In the genomic region with DNA sequence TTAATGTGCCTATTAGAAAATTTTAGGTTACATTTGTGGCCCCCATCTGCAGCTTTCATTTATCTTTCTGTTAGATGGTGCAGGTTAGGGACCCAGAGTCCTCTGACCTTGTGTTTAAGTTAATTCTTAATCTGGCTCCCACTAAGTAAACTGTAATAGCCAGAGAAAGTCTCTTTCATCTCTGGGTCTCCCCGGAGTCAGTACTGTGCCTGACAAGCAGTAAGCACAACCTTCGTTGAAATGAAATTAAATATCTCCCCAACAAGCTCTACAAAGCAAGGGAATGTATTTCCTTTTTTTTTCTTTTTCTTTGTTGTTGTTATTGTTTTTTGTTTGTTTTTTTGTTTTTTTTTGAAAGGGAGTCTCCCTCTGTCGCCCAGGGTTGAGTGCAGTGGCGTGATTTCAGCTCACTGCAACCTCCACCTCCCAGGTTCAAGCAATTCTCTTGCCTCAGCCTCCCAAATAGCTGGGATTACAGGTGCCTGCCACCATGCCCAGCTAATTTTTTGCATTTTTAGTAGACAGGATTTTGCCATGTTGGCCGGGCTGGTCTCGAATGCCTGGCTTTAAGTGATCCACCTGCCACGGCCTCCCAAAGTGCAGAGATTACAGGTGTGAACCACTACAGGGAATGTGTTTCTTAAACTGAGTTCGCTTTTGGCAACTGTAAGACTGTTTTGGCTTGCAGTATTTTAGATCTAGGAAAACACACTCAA, we compare ENCODE assay signal across 11 cellular contexts.
DNase-seq lines count a peak whose midpoint lies in the region; ATAC-seq, FAIRE-seq and TF ChIP-seq lines count a peak whose summit lies in the region.
"Had no signal": no experiment of that assay in that cellular context is flagged by ENCODE, and none has a peak within 500 bp of the region (broad histone marks: within the 10 kb centered on the region; RNA-seq: fewer than 3 reads in every experiment).

No MANE protein-coding gene starts in this region.

- H3K4me1 Mint-ChIP-seq in natural killer cell treated with Interleukin-12 subunit alpha and Interleukin-12 subunit beta and Interleukin-15 and Interleukin-18, amount 100 ng/mL, for 72 hours (ENCODE audit: low read depth in 2 of 2) = peaks cover 5 to 11% of the 10 kb centered on the region in 2 donors

- DNase-seq in A549 (ENCODE audit: low read depth in 1 of 2, low spot score in 1 of 2) (peak in 1 of 2 experiments; percentile 38), colonic mucosa (no peak), foreskin fibroblast (no peak), OCI-LY7 (ENCODE audit: low spot score) (no peak), NCI-H2107 treated with DMSO at 0.1 percent for 48 hours (lab: John Stamatoyannopoulos, UW; ENCODE audit: unreplicated experiment) (no peak)
- DNase-seq in natural killer cell treated with Interleukin-12 subunit alpha and Interleukin-12 subunit beta and Interleukin-15 and Interleukin-18, amount 100 ng/mL, for 72 hours (ENCODE audit: low spot score) = no peak
- DNase-seq: activated effector memory CD4-positive, alpha-beta T cell treated with Interleukin-2 at 50 U/mL for 16 hours had no signal

- CTCF ChIA-PET in A549 (lab: Yijun Ruan, JAX) (interaction anchor here (0.7 to 5.2 kb wide), 24 partner anchors 9 to 998 kb away, joined by 3 to 99 read pairs (median 5); a partner anchor contains a TSS), OCI-LY7 (lab: Charles Lee; ENCODE audit: unreplicated experiment) (interaction anchor here (1.4 kb wide), 1 partner anchor 11 kb away, joined by 3 read pairs; no protein-coding TSS in a partner anchor)

- TF ChIP-seq CTCF in A549 (IDR thresholded peaks at IDR 0.05) (no peak), colonic mucosa (IDR thresholded peaks at IDR 0.05) (no peak), foreskin fibroblast (IDR thresholded peaks at IDR 0.05; ENCODE audit: low read depth, low read length) (no peak), OCI-LY7 (conservative IDR thresholded peaks at IDR 0.05; ENCODE audit: low read length) (no peak)

- peak overlapping the region; percentile 80 to 85 for H3K27ac Mint-ChIP-seq in natural killer cell treated with Interleukin-12 subunit alpha and Interleukin-12 subunit beta and Interleukin-15 and Interleukin-18, amount 100 ng/mL, for 72 hours

- BruUV-seq in OCI-LY7 (replicated peaks; lab: Mats Ljungman, UMichigan) = no TSS peak

- H2AFZ ChIP-seq in OCI-LY7 (ENCODE audit: low read length) = no peak overlapping the region

- H3K9ac ChIP-seq in HUES6 (ENCODE audit: low read length) = no peak overlapping the region
- no peak overlapping the region for H3K9ac ChIP-seq in colonic mucosa (ENCODE audit: low read depth in 2 of 2, low read length in 2 of 2)

- peaks cover 8% of the 10 kb centered on the region for H3K4me1 ChIP-seq in A549
- no peaks in the 10 kb centered on the region for H3K4me1 ChIP-seq in HUES6 (ENCODE audit: control insufficient read depth, insufficient read depth, low read length)
- no peaks in the 10 kb centered on the region for H3K4me1 ChIP-seq in colonic mucosa
- H3K4me1 ChIP-seq in OCI-LY7 (ENCODE audit: insufficient read depth, low read length, poor library complexity, severe bottlenecking) = peaks cover 5% of the 10 kb centered on the region

- H3K4me3 Mint-ChIP-seq in natural killer cell treated with Interleukin-12 subunit alpha and Interleukin-12 subunit beta and Interleukin-15 and Interleukin-18, amount 100 ng/mL, for 72 hours = no peak overlapping the region

- TF ChIP-seq POLR2A in A549 (IDR thresholded peaks at IDR 0.05; ENCODE audit: low read length) = no peak

- H4K20me1 ChIP-seq in OCI-LY7 (ENCODE audit: insufficient read depth, low read length) = no peaks in the 10 kb centered on the region

- H3K36me3 Mint-ChIP-seq in natural killer cell treated with Interleukin-12 subunit alpha and Interleukin-12 subunit beta and Interleukin-15 and Interleukin-18, amount 100 ng/mL, for 72 hours = no peaks in the 10 kb centered on the region

- no peaks in the 10 kb centered on the region for H3K36me3 ChIP-seq in HUES6 (ENCODE audit: control insufficient read depth, insufficient read depth, low read length)
- H3K36me3 ChIP-seq in colonic mucosa = no peaks in the 10 kb centered on the region
- no peaks in the 10 kb centered on the region for H3K36me3 ChIP-seq in OCI-LY7 (ENCODE audit: insufficient read depth, low read length)

- H3K27me3 Mint-ChIP-seq in natural killer cell treated with Interleukin-12 subunit alpha and Interleukin-12 subunit beta and Interleukin-15 and Interleukin-18, amount 100 ng/mL, for 72 hours = peaks cover 5 to 9% of the 10 kb centered on the region in 2 donors

- H3K9me3 Mint-ChIP-seq in natural killer cell treated with Interleukin-12 subunit alpha and Interleukin-12 subunit beta and Interleukin-15 and Interleukin-18, amount 100 ng/mL, for 72 hours = no peaks in the 10 kb centered on the region

- peak overlapping the region; percentile 25; the same call in 1 of the 3 replicates for H3K4me3 ChIP-seq in A549
- 0 out of 2 replicates have a peak overlapping the region, but pooled peaks have one; percentile 84 for H3K4me3 ChIP-seq in HUES6 (ENCODE audit: low read depth, low read length)
- no peak overlapping the region for H3K4me3 ChIP-seq in colonic mucosa
- H3K4me3 ChIP-seq in foreskin fibroblast (ENCODE audit: low read depth in 1 of 2, low read length in 2 of 2) = peak overlapping the region in 1 of 2 donors; percentile 16
- H3K4me3 ChIP-seq in OCI-LY7 (ENCODE audit: low read depth, low read length, poor library complexity, severe bottlenecking) = no peak overlapping the region

- H3K9me3 ChIP-seq in A549 = no peaks in the 10 kb centered on the region
- 0 out of 2 replicates have a peak, but pooled peaks cover 3% of the 10 kb centered on the region for H3K9me3 ChIP-seq in HUES6 (ENCODE audit: control insufficient read depth, insufficient read depth, low read depth, low read length)
- H3K9me3 ChIP-seq in colonic mucosa = no peaks in the 10 kb centered on the region
- H3K9me3 ChIP-seq in OCI-LY7 (ENCODE audit: low read length) = no peaks in the 10 kb centered on the region

- 80% methylated on average over 8 of the region's 8 CpGs for WGBS in A549 (ENCODE audit: missing lambda C conversion rate)

- no peak for TF ChIP-seq RAD21 in A549 (conservative IDR thresholded peaks at IDR 0.05 in 1 of 2, IDR thresholded peaks at IDR 0.05 in 1 of 2)

- no peaks in the 10 kb centered on the region for H3K9me2 ChIP-seq in OCI-LY7 (ENCODE audit: insufficient read depth, low read length)

- H3K4me2 ChIP-seq in A549 = peak overlapping the region; percentile 73
- no peak overlapping the region for H3K4me2 ChIP-seq in OCI-LY7 (ENCODE audit: low read length)

- POLR2A ChIA-PET in A549 (lab: Yijun Ruan, JAX) (interaction anchor here (1.0 to 2.4 kb wide), 5 partner anchors 81 to 624 kb away, joined by 3 to 25 read pairs (median 5); a partner anchor contains a TSS), OCI-LY7 (lab: Charles Lee) (no interaction called here)

- FAIRE-seq in A549 (lab: Jason Lieb, UNC) = no peak
- FAIRE-seq: endometrium, islet of Langerhans had no signal

- ATAC-seq in A549 = no peak
- no peak for ATAC-seq in natural killer cell treated with Interleukin-12 subunit alpha and Interleukin-12 subunit beta and Interleukin-15 and Interleukin-18, amount 100 ng/mL, for 72 hours
- ATAC-seq in HG03520 (IDR thresholded peaks at IDR 0.05; ENCODE audit: unreplicated experiment) = no peak

- H3K27ac ChIP-seq in A549 = peak overlapping the region; percentile 87 to 91
- no peak overlapping the region for H3K27ac ChIP-seq in HUES6 (ENCODE audit: low read depth, low read length)
- peak overlapping the region; percentile 72 for H3K27ac ChIP-seq in colonic mucosa
- no peak overlapping the region for H3K27ac ChIP-seq in OCI-LY7 (ENCODE audit: low read depth, low read length, poor library complexity, severe bottlenecking)

- no peaks in the 10 kb centered on the region for H3K79me2 ChIP-seq in OCI-LY7 (ENCODE audit: insufficient read depth, low read depth, low read length)

- intact Hi-C loops in colonic mucosa (cut with DNase I) (loop anchor here (5.0 to 10.0 kb wide), 2 partner anchors 238 to 616 kb away; no protein-coding TSS in a partner anchor), OCI-LY7 (cut with micrococcal nuclease; ENCODE audit: unreplicated experiment) (loop anchor here (10.0 kb wide), 1 partner anchor 248 kb away; a partner anchor contains a TSS)

- H3K27me3 ChIP-seq in HUES6 (ENCODE audit: control insufficient read depth, insufficient read depth, low read length) (no peaks in the 10 kb centered on the region), colonic mucosa (no peaks in the 10 kb centered on the region)

- no peak for TF ChIP-seq EP300 in A549 (IDR thresholded peaks at IDR 0.05)

TF ChIP-seq in A549, 52 proteins besides CTCF, POLR2A, EP300 and RAD21 (continues in another document):
- TF ChIP-seq SMC3 (IDR thresholded peaks at IDR 0.05) (no peak), EHF (CRISPR knock-in tag; IDR thresholded peaks at IDR 0.05) (no peak), ESRRA (IDR thresholded peaks at IDR 0.05; ENCODE audit: borderline replicate concordance, low read length) (no peak), CBX2 (IDR thresholded peaks at IDR 0.05; ENCODE audit: borderline replicate concordance, low read depth) (no peak), TP53 (CRISPR knock-in tag; IDR thresholded peaks at IDR 0.05) (no peak), PHF8 (IDR thresholded peaks at IDR 0.05; ENCODE audit: borderline replicate concordance, low read depth) (no peak), RCOR1 (IDR thresholded peaks at IDR 0.05; ENCODE audit: low read depth, low read length) (no peak)
- TF ChIP-seq, protein P1, sequence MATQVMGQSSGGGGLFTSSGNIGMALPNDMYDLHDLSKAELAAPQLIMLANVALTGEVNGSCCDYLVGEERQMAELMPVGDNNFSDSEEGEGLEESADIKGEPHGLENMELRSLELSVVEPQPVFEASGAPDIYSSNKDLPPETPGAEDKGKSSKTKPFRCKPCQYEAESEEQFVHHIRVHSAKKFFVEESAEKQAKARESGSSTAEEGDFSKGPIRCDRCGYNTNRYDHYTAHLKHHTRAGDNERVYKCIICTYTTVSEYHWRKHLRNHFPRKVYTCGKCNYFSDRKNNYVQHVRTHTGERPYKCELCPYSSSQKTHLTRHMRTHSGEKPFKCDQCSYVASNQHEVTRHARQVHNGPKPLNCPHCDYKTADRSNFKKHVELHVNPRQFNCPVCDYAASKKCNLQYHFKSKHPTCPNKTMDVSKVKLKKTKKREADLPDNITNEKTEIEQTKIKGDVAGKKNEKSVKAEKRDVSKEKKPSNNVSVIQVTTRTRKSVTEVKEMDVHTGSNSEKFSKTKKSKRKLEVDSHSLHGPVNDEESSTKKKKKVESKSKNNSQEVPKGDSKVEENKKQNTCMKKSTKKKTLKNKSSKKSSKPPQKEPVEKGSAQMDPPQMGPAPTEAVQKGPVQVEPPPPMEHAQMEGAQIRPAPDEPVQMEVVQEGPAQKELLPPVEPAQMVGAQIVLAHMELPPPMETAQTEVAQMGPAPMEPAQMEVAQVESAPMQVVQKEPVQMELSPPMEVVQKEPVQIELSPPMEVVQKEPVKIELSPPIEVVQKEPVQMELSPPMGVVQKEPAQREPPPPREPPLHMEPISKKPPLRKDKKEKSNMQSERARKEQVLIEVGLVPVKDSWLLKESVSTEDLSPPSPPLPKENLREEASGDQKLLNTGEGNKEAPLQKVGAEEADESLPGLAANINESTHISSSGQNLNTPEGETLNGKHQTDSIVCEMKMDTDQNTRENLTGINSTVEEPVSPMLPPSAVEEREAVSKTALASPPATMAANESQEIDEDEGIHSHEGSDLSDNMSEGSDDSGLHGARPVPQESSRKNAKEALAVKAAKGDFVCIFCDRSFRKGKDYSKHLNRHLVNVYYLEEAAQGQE (IDR thresholded peaks at IDR 0.05) = no peak

Comparison
In these comparisons a context has a peak if more than half of its experiments do, and no peak if none do; other contexts are left out.
1. H3K27ac ChIP-seq: peak in A549 (2 of 2) and colonic mucosa (single experiment); none in HUES6 (single experiment) and OCI-LY7 (single experiment).
2. H3K4me3 ChIP-seq: peak in A549 (single experiment) and HUES6 (single experiment); none in colonic mucosa (single experiment) and OCI-LY7 (single experiment).